ENCODE assay signal across 1 cellular context in genomic region chr16:3874794-3875692, GRCh38.
TF ChIP-seq lines count a peak whose summit lies in the region.

No MANE protein-coding gene starts in this region.

TF ChIP-seq in GM23338, 12 proteins besides CTCF, POLR2A, EP300 and RAD21:
- no peak for TF ChIP-seq REST (IDR thresholded peaks at IDR 0.05; ENCODE audit: unreplicated experiment)
- TF ChIP-seq POLR2AphosphoS5 (IDR thresholded peaks at IDR 0.05; ENCODE audit: low read depth), result 0 out of 2 replicates have a peak, but pooled peaks have one; percentile 19
